11 cellular contexts compared by ENCODE assay signal in genomic region chr14:73747386-73748211, GRCh38. TPM values are rescaled to one million over a fixed set of nuclear protein-coding genes. Genes with fewer than 3 reads are reported as not detected.
DNase-seq lines count a peak whose midpoint lies in the region; ATAC-seq, FAIRE-seq and TF ChIP-seq lines count a peak whose summit lies in the region.
"Had no signal": no experiment of that assay in that cellular context is flagged by ENCODE, and none has a peak within 500 bp of the region (broad histone marks: within the 10 kb centered on the region; RNA-seq: fewer than 3 reads in every experiment).

No MANE protein-coding gene starts in this region.

- no peaks in the 10 kb centered on the region for H3K27me3 Mint-ChIP-seq in CD8-positive, alpha-beta T cell (ENCODE audit: low read depth)
- no peaks in the 10 kb centered on the region for H3K27me3 Mint-ChIP-seq in chondrocyte (ENCODE audit: low read depth)
- no peaks in the 10 kb centered on the region for H3K27me3 Mint-ChIP-seq in osteocyte (ENCODE audit: unreplicated experiment)

- no peak overlapping the region for H3K27ac ChIP-seq in CD8-positive, alpha-beta T cell (ENCODE audit: low read depth, low read length)
- H3K27ac ChIP-seq in KOPT-K1 (ENCODE audit: low read depth, low read length, poor library complexity, severe bottlenecking) = peak overlapping the region; percentile 97
- no peak overlapping the region for H3K27ac ChIP-seq in pancreas

- H3K9me3 ChIP-seq in CD8-positive, alpha-beta T cell (ENCODE audit: low read length) = no peaks in the 10 kb centered on the region
- H3K9me3 ChIP-seq in KOPT-K1 (ENCODE audit: insufficient read depth, low read length, poor library complexity, severe bottlenecking) (no peaks in the 10 kb centered on the region), pancreas (no peaks in the 10 kb centered on the region)
- H3K9me3 ChIP-seq: lower lobe of right lung had no signal

- no peak for DNase-seq in CD8-positive, alpha-beta T cell
- DNase-seq in chondrocyte (ENCODE audit: low spot score) = no peak
- no peak for DNase-seq in osteocyte (ENCODE audit: extremely low spot score, unreplicated experiment)
- no peak for DNase-seq in pancreas
- no peak for DNase-seq in central memory CD4-positive, alpha-beta T cell
- DNase-seq in 8988T = no peak
- no peak for DNase-seq in NCI-H2196 treated with DMSO at 0.1 percent for 48 hours (lab: John Stamatoyannopoulos, UW; ENCODE audit: unreplicated experiment)
- DNase-seq: DMS53, lower lobe of right lung, NCI-H345 had no signal

- peak overlapping the region; percentile 60 for H3K27ac Mint-ChIP-seq in CD8-positive, alpha-beta T cell
- H3K27ac Mint-ChIP-seq in chondrocyte (ENCODE audit: unreplicated experiment) (peak overlapping the region; percentile 43), osteocyte (ENCODE audit: unreplicated experiment) (peak overlapping the region; percentile 60)

- intact Hi-C loops in CD8-positive, alpha-beta T cell (cut with DNase I, micrococcal nuclease) = no loop called here
- intact Hi-C loops in pancreas (cut with DNase I) = no loop called here

- POLR2A ChIA-PET in CD8-positive, alpha-beta T cell (lab: Charles Lee) = interaction anchor here (0.8 to 12.9 kb wide), 5 partner anchors 11 to 39 kb away, joined by 3 to 219 read pairs (median 26); a partner anchor contains a TSS

- H3K4me3 ChIP-seq in CD8-positive, alpha-beta T cell (ENCODE audit: low read depth, low read length) = no peak overlapping the region
- H3K4me3 ChIP-seq in pancreas = no peak overlapping the region
- H3K4me3 ChIP-seq: lower lobe of right lung had no signal

- no peak for ATAC-seq in CD8-positive, alpha-beta T cell
- ATAC-seq in pancreas = no peak
- ATAC-seq: lower lobe of right lung had no signal

- peaks cover 98% of the 10 kb centered on the region for H3K4me1 ChIP-seq in CD8-positive, alpha-beta T cell (ENCODE audit: insufficient read depth, low read length)
- H3K4me1 ChIP-seq in pancreas = peaks cover 43 to 76% (median 53%) of the 10 kb centered on the region in 3 donors

- CTCF ChIA-PET in CD8-positive, alpha-beta T cell (lab: Charles Lee) = interaction anchor here (0.7 to 12.1 kb wide), 8 partner anchors 8 to 179 kb away, joined by 3 to 146 read pairs (median 4); partner anchors contain the start of gene ACOT2

- WGBS in pancreas, 2 donors = 70 to 72% methylated on average over 9 of the region's 9 CpGs

- no peaks in the 10 kb centered on the region for H3K27me3 ChIP-seq in CD8-positive, alpha-beta T cell (ENCODE audit: insufficient read depth, low read length)
- H3K27me3 ChIP-seq in pancreas = no peaks in the 10 kb centered on the region

- H3K36me3 ChIP-seq in CD8-positive, alpha-beta T cell (ENCODE audit: insufficient read depth, low read length) = no peaks in the 10 kb centered on the region
- H3K36me3 ChIP-seq in KOPT-K1 (ENCODE audit: insufficient read depth, low read length) = no peaks in the 10 kb centered on the region
- no peaks in the 10 kb centered on the region for H3K36me3 ChIP-seq in pancreas
- H3K36me3 ChIP-seq: lower lobe of right lung had no signal

- TF ChIP-seq CTCF in CD8-positive, alpha-beta T cell (IDR thresholded peaks at IDR 0.05) = no peak
- TF ChIP-seq CTCF in chondrocyte (IDR thresholded peaks at IDR 0.05) (no peak), osteocyte (IDR thresholded peaks at IDR 0.05) (no peak), pancreas (IDR thresholded peaks at IDR 0.05) (no peak)

- no peak overlapping the region for H3K4me3 Mint-ChIP-seq in CD8-positive, alpha-beta T cell
- no peak overlapping the region for H3K4me3 Mint-ChIP-seq in chondrocyte (ENCODE audit: unreplicated experiment)
- peak overlapping the region; percentile 44 for H3K4me3 Mint-ChIP-seq in osteocyte (ENCODE audit: unreplicated experiment)

- H3K4me1 Mint-ChIP-seq in CD8-positive, alpha-beta T cell (ENCODE audit: low read depth) = peaks cover 98% of the 10 kb centered on the region
- H3K4me1 Mint-ChIP-seq in chondrocyte (ENCODE audit: low read depth) (peaks cover 95% of the 10 kb centered on the region), osteocyte (ENCODE audit: unreplicated experiment) (peaks cover 96% of the 10 kb centered on the region)

- H3K36me3 Mint-ChIP-seq in CD8-positive, alpha-beta T cell = peaks cover 2% of the 10 kb centered on the region
- H3K36me3 Mint-ChIP-seq in chondrocyte (ENCODE audit: low read depth) = no peaks in the 10 kb centered on the region
- H3K36me3 Mint-ChIP-seq in osteocyte (ENCODE audit: unreplicated experiment) = peaks cover 1% of the 10 kb centered on the region

- no peaks in the 10 kb centered on the region for H3K9me3 Mint-ChIP-seq in CD8-positive, alpha-beta T cell
- H3K9me3 Mint-ChIP-seq in chondrocyte (ENCODE audit: low read depth) (no peaks in the 10 kb centered on the region), osteocyte (ENCODE audit: unreplicated experiment) (no peaks in the 10 kb centered on the region)

- no peak for FAIRE-seq in pancreas (lab: Jason Lieb, UNC)

RNA-seq across cellular contexts. Expression of gene PNMA1, which starts 33.4 kb away (rescaled TPM):
- 10 to 100 TPM; 39.4 to 39.8 TPM for total RNA-seq in CD8-positive, alpha-beta T cell
- total RNA-seq in chondrocyte = 72.0 to 85.2 TPM (median 72.1 TPM) in 3 replicates
- 81.4 and 81.8 TPM in 2 replicates for total RNA-seq in osteocyte
- total RNA-seq in pancreas = 10 to 100 TPM in 2 of 6 donors, 1 to 10 TPM in 4; 2.8 to 11.7 (median 6.5) TPM
- polyA plus RNA-seq in pancreas = 10 to 100 TPM in 1 of 2 donors, 1 to 10 TPM in 1; 6.2 to 25.4 TPM
